25 cellular contexts compared by ENCODE assay signal in genomic region chr5:65441800-65442199, GRCh38. TPM values are rescaled to one million over a fixed set of nuclear protein-coding genes. Genes with fewer than 3 reads are reported as not detected.
DNase-seq lines count a peak whose midpoint lies in the region; ATAC-seq, FAIRE-seq and TF ChIP-seq lines count a peak whose summit lies in the region.
"Had no signal": no experiment of that assay in that cellular context is flagged by ENCODE, and none has a peak within 500 bp of the region (broad histone marks: within the 10 kb centered on the region; RNA-seq: fewer than 3 reads in every experiment).

No MANE protein-coding gene starts in this region.

- H3K9me3 ChIP-seq in small intestine (ENCODE audit: control insufficient read depth, low read depth) (no peaks in the 10 kb centered on the region), upper lobe of left lung (no peaks in the 10 kb centered on the region), sigmoid colon (no peaks in the 10 kb centered on the region)
- H3K9me3 ChIP-seq: A549; BE2C; BLaER1 treated with 17β-estradiol and CSF1 and Interleukin-3, amounts not matched to agents 10 nM and 100 nM had no signal

- no peaks in the 10 kb centered on the region for H3K27me3 Mint-ChIP-seq in memory B cell
- H3K27me3 Mint-ChIP-seq: CD4-positive, alpha-beta T cell; CD8-positive, alpha-beta memory T cell had no signal

- peaks cover under 1% of the 10 kb centered on the region for H3K9me3 Mint-ChIP-seq in memory B cell
- no peaks in the 10 kb centered on the region for H3K9me3 Mint-ChIP-seq in stimulated activated effector memory CD8-positive, alpha-beta T cell treated with anti-CD3 and anti-CD28 coated beads, Interleukin-12 subunit alpha, Interleukin-12 subunit beta, amount 100 ng/mL, for 72 hours
- H3K9me3 Mint-ChIP-seq: CD4-positive, alpha-beta T cell had no signal

- no peak overlapping the region for H3K4me3 ChIP-seq in small intestine (ENCODE audit: low read depth in 1 of 2, low read length in 2 of 2)
- H3K4me3 ChIP-seq in upper lobe of left lung: no peak overlapping the region
- H3K4me3 ChIP-seq in sigmoid colon: no peak overlapping the region
- H3K4me3 ChIP-seq: A549; BLaER1 treated with 17β-estradiol and CSF1 and Interleukin-3, amounts not matched to agents 10 nM and 100 nM; GM23338 had no signal

- no peak for TF ChIP-seq CTCF in upper lobe of left lung (IDR thresholded peaks at IDR 0.05)
- TF ChIP-seq CTCF in sigmoid colon (IDR thresholded peaks at IDR 0.05): no peak

- no peaks in the 10 kb centered on the region for H3K36me3 ChIP-seq in small intestine (ENCODE audit: control insufficient read depth in 2 of 2, insufficient read depth in 2 of 2, low read length in 2 of 2)
- no peaks in the 10 kb centered on the region for H3K36me3 ChIP-seq in upper lobe of left lung
- H3K36me3 ChIP-seq in sigmoid colon: no peaks in the 10 kb centered on the region
- H3K36me3 ChIP-seq: BE2C; BLaER1 treated with 17β-estradiol and CSF1 and Interleukin-3, amounts not matched to agents 10 nM and 100 nM had no signal

- H3K27me3 ChIP-seq in small intestine (ENCODE audit: control insufficient read depth in 2 of 2, insufficient read depth in 2 of 2, low read length in 2 of 2): no peaks in the 10 kb centered on the region
- H3K27me3 ChIP-seq in upper lobe of left lung: no peaks in the 10 kb centered on the region
- no peaks in the 10 kb centered on the region for H3K27me3 ChIP-seq in sigmoid colon
- H3K27me3 ChIP-seq: BE2C; BLaER1 treated with 17β-estradiol and CSF1 and Interleukin-3, amounts not matched to agents 10 nM and 100 nM had no signal

- peak overlapping the region; percentile 0 for H3K27ac Mint-ChIP-seq in memory B cell
- H3K27ac Mint-ChIP-seq in stimulated activated effector memory CD8-positive, alpha-beta T cell treated with anti-CD3 and anti-CD28 coated beads, Interleukin-12 subunit alpha, Interleukin-12 subunit beta, amount 100 ng/mL, for 72 hours: no peak overlapping the region
- H3K27ac Mint-ChIP-seq: CD14-positive monocyte; CD4-positive, alpha-beta T cell; CD8-positive, alpha-beta memory T cell; GM23338; H9 had no signal

- intact Hi-C loops in sigmoid colon (cut with DNase I): no loop called here

- H3K4me1 Mint-ChIP-seq in memory B cell: no peaks in the 10 kb centered on the region
- no peaks in the 10 kb centered on the region for H3K4me1 Mint-ChIP-seq in stimulated activated effector memory CD8-positive, alpha-beta T cell treated with anti-CD3 and anti-CD28 coated beads, Interleukin-12 subunit alpha, Interleukin-12 subunit beta, amount 100 ng/mL, for 72 hours
- H3K4me1 Mint-ChIP-seq: CD14-positive monocyte; CD8-positive, alpha-beta memory T cell; GM23338; H9 had no signal

- ATAC-seq in memory B cell (ENCODE audit: low read depth): no peak
- ATAC-seq in upper lobe of left lung (ENCODE audit: low FRiP score in 2 of 2): no peak
- ATAC-seq in stimulated activated effector memory CD8-positive, alpha-beta T cell treated with anti-CD3 and anti-CD28 coated beads, Interleukin-12 subunit alpha, Interleukin-12 subunit beta, amount 100 ng/mL, for 72 hours: no peak
- ATAC-seq: A549, GM23338, HCT116 had no signal

- no peak overlapping the region for H3K4me3 Mint-ChIP-seq in memory B cell
- no peak overlapping the region for H3K4me3 Mint-ChIP-seq in stimulated activated effector memory CD8-positive, alpha-beta T cell treated with anti-CD3 and anti-CD28 coated beads, Interleukin-12 subunit alpha, Interleukin-12 subunit beta, amount 100 ng/mL, for 72 hours
- H3K4me3 Mint-ChIP-seq: CD14-positive monocyte; CD4-positive, alpha-beta T cell; CD8-positive, alpha-beta memory T cell; GM23338; H9 had no signal

- TF ChIP-seq EP300 in upper lobe of left lung (IDR thresholded peaks at IDR 0.05) (no peak), sigmoid colon (IDR thresholded peaks at IDR 0.05) (no peak)

- whole genome bisulfite sequencing in small intestine, 3 donors: 79 to 88% (median 84%) methylated on average over 4 of the region's 4 CpGs
- 88 to 91% methylated on average over 4 of the region's 4 CpGs for WGBS in upper lobe of left lung, 2 donors
- WGBS in sigmoid colon, 2 donors: 85 to 86% methylated on average over 4 of the region's 4 CpGs

- FAIRE-seq in small intestine (lab: Jason Lieb, UNC): peak; percentile 5
- FAIRE-seq: A549, D721Med, GM12891, GM19239 had no signal

- H3K27ac ChIP-seq in small intestine (ENCODE audit: low read depth in 1 of 2, low read length in 1 of 2) (no peak overlapping the region), upper lobe of left lung (no peak overlapping the region), sigmoid colon (no peak overlapping the region)
- H3K27ac ChIP-seq: A549; BLaER1 treated with 17β-estradiol and CSF1 and Interleukin-3, amounts not matched to agents 10 nM and 100 nM had no signal

- H3K4me1 ChIP-seq in small intestine (ENCODE audit: control insufficient read depth in 2 of 2, insufficient read depth in 1 of 2, low read depth in 1 of 2, low read length in 1 of 2): no peaks in the 10 kb centered on the region
- H3K4me1 ChIP-seq in upper lobe of left lung: no peaks in the 10 kb centered on the region
- H3K4me1 ChIP-seq in sigmoid colon: no peaks in the 10 kb centered on the region
- H3K4me1 ChIP-seq: A549; BE2C; BLaER1 treated with 17β-estradiol and CSF1 and Interleukin-3, amounts not matched to agents 10 nM and 100 nM had no signal

- no peak for TF ChIP-seq POLR2A in upper lobe of left lung (IDR thresholded peaks at IDR 0.05)
- no peak for TF ChIP-seq POLR2A in sigmoid colon (IDR thresholded peaks at IDR 0.05)

- H3K36me3 Mint-ChIP-seq in memory B cell: peaks cover 3% of the 10 kb centered on the region
- H3K36me3 Mint-ChIP-seq in stimulated activated effector memory CD8-positive, alpha-beta T cell treated with anti-CD3 and anti-CD28 coated beads, Interleukin-12 subunit alpha, Interleukin-12 subunit beta, amount 100 ng/mL, for 72 hours: no peaks in the 10 kb centered on the region
- H3K36me3 Mint-ChIP-seq: CD14-positive monocyte had no signal

- DNase-seq in MV-4-11 (lab: John Stamatoyannopoulos, UW) (peak; percentile 16), memory B cell (ENCODE audit: low spot score in 2 of 2) (no peak), small intestine (no peak), upper lobe of left lung (no peak), sigmoid colon (no peak)
- DNase-seq in stimulated activated effector memory CD8-positive, alpha-beta T cell treated with anti-CD3 and anti-CD28 coated beads, Interleukin-12 subunit alpha, Interleukin-12 subunit beta, amount 100 ng/mL, for 72 hours (ENCODE audit: low spot score in 2 of 2): no peak
- DNase-seq: 8988T; ACHN; AML-193; BE2C; CD4-positive, alpha-beta T cell; CD8-positive, alpha-beta memory T cell; DMS 273 treated with DMSO at 0.1 percent for 48 hours; DMS79; EL; GDM1; H9 had no signal

RNA-seq across cellular contexts. Expression of gene ADAMTS6, which starts 39.9 kb away (rescaled TPM):
- polyA plus RNA-seq in small intestine (under 1 TPM in 1 of 3 donors, not detected in 2; 0.28 TPM), sigmoid colon (under 1 TPM in 1 of 3 donors, not detected in 2; 0.74 TPM)
- total RNA-seq in upper lobe of left lung (10 to 100 TPM in 2 of 6 donors, 1 to 10 TPM in 4; 2.2 to 19.4 (median 6.5) TPM), sigmoid colon (10 to 100 TPM in 1 of 4 donors, 1 to 10 TPM in 3; 3.7 to 18.3 (median 8.2) TPM)
- polyA plus RNA-seq: CD14-positive monocyte had no signal
